In the genomic region with DNA sequence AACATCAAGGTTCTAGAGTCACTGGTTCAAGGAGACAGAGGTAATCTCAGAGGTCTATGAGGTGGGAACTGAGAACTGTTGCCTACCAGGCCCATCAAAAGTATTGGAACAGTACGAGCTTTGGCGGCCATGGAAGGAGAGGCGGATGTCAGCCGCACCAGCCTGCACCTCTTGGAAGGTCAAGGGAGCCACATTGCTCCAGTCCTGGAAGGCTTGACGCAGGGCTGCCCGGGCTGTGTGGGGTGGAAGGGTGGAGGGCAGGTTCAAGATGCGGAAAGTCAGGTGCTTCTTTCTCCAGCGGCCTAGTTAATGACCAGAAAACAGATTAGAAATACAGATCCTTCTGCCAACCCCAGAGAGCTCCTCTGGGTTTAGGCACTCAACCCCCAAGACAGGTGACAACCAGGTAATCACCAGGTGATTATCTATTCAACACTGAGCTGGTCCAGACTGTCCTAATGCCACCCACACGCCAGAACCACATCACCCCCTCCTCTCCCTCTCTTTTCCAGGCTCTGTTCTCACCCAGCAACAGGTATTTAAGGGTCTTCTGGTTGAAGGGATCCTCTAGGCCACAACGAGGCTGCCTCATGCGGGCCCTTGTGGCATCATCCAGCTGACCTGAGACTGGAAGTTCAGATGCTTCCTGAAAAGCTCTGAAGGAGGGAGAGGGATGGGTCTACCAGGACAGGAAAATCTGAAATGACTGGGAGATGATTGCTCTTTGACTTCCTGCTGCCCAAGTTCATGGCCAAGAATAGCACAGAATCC, we compare ENCODE assay signal across 2 cellular contexts.
A peak's percentile ranks its signal among the peaks of the same experiment; 100 is the strongest.
TF ChIP-seq lines count a peak whose summit lies in the region.

No MANE protein-coding gene starts in this region.

TF ChIP-seq in HEK293, 187 proteins besides CTCF, POLR2A, EP300 and RAD21:
- TF ChIP-seq SCRT2 (tag by site-specific recombination; IDR thresholded peaks at IDR 0.05) (peak; percentile 78), ZNF121 (tag by site-specific recombination; IDR thresholded peaks at IDR 0.05) (no peak), ZSCAN23 (tag by site-specific recombination; IDR thresholded peaks at IDR 0.05) (no peak), ZNF654 (tag by site-specific recombination; IDR thresholded peaks at IDR 0.05; ENCODE audit: low read depth) (no peak)

TF ChIP-seq in H1, 55 proteins besides CTCF, POLR2A, EP300 and RAD21:
- TF ChIP-seq SIRT6 (IDR thresholded peaks at IDR 0.05; ENCODE audit: low read length) (no peak), POU5F1 (IDR thresholded peaks at IDR 0.05; ENCODE audit: low read depth, low read length) (no peak), GABPA (IDR thresholded peaks at IDR 0.05; ENCODE audit: borderline replicate concordance, insufficient read depth, low read length) (no peak), ZNF274 (IDR thresholded peaks at IDR 0.05; ENCODE audit: borderline replicate concordance, extremely low read depth, low read length) (no peak), SAP30 (IDR thresholded peaks at IDR 0.05; ENCODE audit: insufficient read depth, insufficient replicate concordance, low read length) (no peak), KDM1A (IDR thresholded peaks at IDR 0.05; ENCODE audit: borderline replicate concordance, low read length) (no peak), TEAD4 (IDR thresholded peaks at IDR 0.05; ENCODE audit: low read depth, low read length) (no peak), JUND (IDR thresholded peaks at IDR 0.05; ENCODE audit: low read length) (no peak), TAF1 (IDR thresholded peaks at IDR 0.05; ENCODE audit: low read depth, low read length) (no peak), MAFK (IDR thresholded peaks at IDR 0.05; ENCODE audit: low read depth, low read length) (no peak), TCF12 (IDR thresholded peaks at IDR 0.05; ENCODE audit: low read depth, low read length) (no peak), SRF (IDR thresholded peaks at IDR 0.05; ENCODE audit: low read depth, low read length) (no peak), SP1 (IDR thresholded peaks at IDR 0.05; ENCODE audit: low read depth, low read length) (no peak), SIX5 (IDR thresholded peaks at IDR 0.05; ENCODE audit: low read depth, low read length) (no peak), ATF2 (IDR thresholded peaks at IDR 0.05; ENCODE audit: low read length) (no peak), FOSL1 (IDR thresholded peaks at IDR 0.05; ENCODE audit: insufficient read depth, low read depth, low read length) (no peak), RFX5 (IDR thresholded peaks at IDR 0.05; ENCODE audit: borderline replicate concordance, low read depth, low read length) (no peak), EZH2 (IDR thresholded peaks at IDR 0.05; ENCODE audit: low read depth, low read length, severe bottlenecking) (no peak)
- TF ChIP-seq, protein P1, sequence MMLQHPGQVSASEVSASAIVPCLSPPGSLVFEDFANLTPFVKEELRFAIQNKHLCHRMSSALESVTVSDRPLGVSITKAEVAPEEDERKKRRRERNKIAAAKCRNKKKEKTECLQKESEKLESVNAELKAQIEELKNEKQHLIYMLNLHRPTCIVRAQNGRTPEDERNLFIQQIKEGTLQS (IDR thresholded peaks at IDR 0.05; ENCODE audit: insufficient read depth, low read depth, low read length), result no peak
